ENCODE assay signal across 9 cellular contexts in genomic region chr15:37891754-37892368, GRCh38. TPM values are rescaled to one million over a fixed set of nuclear protein-coding genes. Genes with fewer than 3 reads are reported as not detected.
DNase-seq lines count a peak whose midpoint lies in the region; ATAC-seq and TF ChIP-seq lines count a peak whose summit lies in the region.
"Had no signal": no experiment of that assay in that cellular context is flagged by ENCODE, and none has a peak within 500 bp of the region (broad histone marks: within the 10 kb centered on the region; RNA-seq: fewer than 3 reads in every experiment).

No MANE protein-coding gene starts in this region.

- H3K27me3 ChIP-seq in body of pancreas, result no peaks in the 10 kb centered on the region
- no peaks in the 10 kb centered on the region for H3K27me3 ChIP-seq in kidney epithelial cell (ENCODE audit: control insufficient read depth, insufficient read depth, low read length)
- H3K27me3 ChIP-seq in upper lobe of right lung, result no peaks in the 10 kb centered on the region

- intact Hi-C loops in body of pancreas (cut with DNase I), result no loop called here
- intact Hi-C loops in upper lobe of right lung (cut with DNase I), result no loop called here

- 31 to 38% methylated on average over 5 of the region's 5 CpGs for WGBS in body of pancreas, 2 donors

- H3K4me1 ChIP-seq in body of pancreas, result peaks cover 9% of the 10 kb centered on the region
- no peaks in the 10 kb centered on the region for H3K4me1 ChIP-seq in upper lobe of right lung

- ATAC-seq in body of pancreas, result peak; percentile 66
- peak; percentile 81 for ATAC-seq in upper lobe of right lung
- ATAC-seq in HG03520 (IDR thresholded peaks at IDR 0.05; ENCODE audit: unreplicated experiment), result no peak
- ATAC-seq in HG02623 (IDR thresholded peaks at IDR 0.05; ENCODE audit: unreplicated experiment), result no peak
- ATAC-seq: naive thymus-derived CD4-positive, alpha-beta T cell had no signal

- no peak for TF ChIP-seq POLR2A in body of pancreas (IDR thresholded peaks at IDR 0.05)

- H3K36me3 ChIP-seq in body of pancreas (replicated peaks in 1 of 2; ENCODE audit: insufficient read depth in 1 of 2, low read depth in 2 of 2) (no peaks in the 10 kb centered on the region), kidney epithelial cell (ENCODE audit: control insufficient read depth, insufficient read depth, low read length) (no peaks in the 10 kb centered on the region), upper lobe of right lung (no peaks in the 10 kb centered on the region)

- TF ChIP-seq CTCF in GM20000 (IDR thresholded peaks at IDR 0.05; ENCODE audit: extremely low read depth, missing control alignments), result peak; percentile 49
- peak; percentile 43 to 79 (median 67) for TF ChIP-seq CTCF in body of pancreas (IDR thresholded peaks at IDR 0.05)
- TF ChIP-seq CTCF in kidney epithelial cell (IDR thresholded peaks at IDR 0.05; ENCODE audit: insufficient read depth, low read length, poor library complexity, severe bottlenecking), result peak; percentile 93
- TF ChIP-seq CTCF in upper lobe of right lung (IDR thresholded peaks at IDR 0.05), result peak; percentile 83

- H3K4me3 ChIP-seq in body of pancreas (no peak overlapping the region), kidney epithelial cell (ENCODE audit: low read depth, low read length) (no peak overlapping the region), upper lobe of right lung (no peak overlapping the region)

- DNase-seq in COR-L47 (lab: John Stamatoyannopoulos, UW) (peak; percentile 38), GM20000 (ENCODE audit: low spot score) (peak; percentile 30), NCI-H226 (peak; percentile 7), body of pancreas (peak in 3 of 4 donors; percentile 15 to 30 (median 24)), kidney epithelial cell (ENCODE audit: low read depth) (no peak), upper lobe of right lung (no peak)

- H3K27ac ChIP-seq in body of pancreas, result no peak overlapping the region
- H3K27ac ChIP-seq in upper lobe of right lung, result no peak overlapping the region

- H3K9me3 ChIP-seq in body of pancreas, result no peaks in the 10 kb centered on the region
- H3K9me3 ChIP-seq in upper lobe of right lung, result no peaks in the 10 kb centered on the region

RNA-seq across cellular contexts. Expression of gene TMCO5A, which starts 42.6 kb away (rescaled TPM):
- total RNA-seq in body of pancreas (not detected), kidney epithelial cell (not detected in 2 replicates), upper lobe of right lung (not detected)
- total RNA-seq: naive thymus-derived CD4-positive, alpha-beta T cell had no signal

Comparison
In these comparisons a context has a peak if more than half of its experiments do, and no peak if none do; other contexts are left out.
1. DNase-seq: peak in COR-L47 (single experiment), GM20000 (single experiment), NCI-H226 (single experiment) and body of pancreas (3 of 4); none in kidney epithelial cell (single experiment) and upper lobe of right lung (single experiment).
2. ATAC-seq: peak in body of pancreas (single experiment) and upper lobe of right lung (single experiment); none in HG03520 (single experiment) and HG02623 (single experiment).
3. Peak in every context shown above with its lines, with median percentiles within 50 percentile points of each other: CTCF ChIP-seq.